ENCODE assay signal across 23 cellular contexts in genomic region chr4:121308328-121308663, GRCh38.
DNase-seq lines count a peak whose midpoint lies in the region; ATAC-seq, FAIRE-seq and TF ChIP-seq lines count a peak whose summit lies in the region.
"Had no signal": no experiment of that assay in that cellular context is flagged by ENCODE, and none has a peak within 500 bp of the region (broad histone marks: within the 10 kb centered on the region; RNA-seq: fewer than 3 reads in every experiment).

No MANE protein-coding gene starts in this region.

- DNase-seq in HepG2 (ENCODE audit: low spot score) (no peak), right lobe of liver (no peak), OCI-M1 (lab: John Stamatoyannopoulos, UW) (peak; percentile 27), fibroblast of villous mesenchyme (ENCODE audit: low read depth) (peak; percentile 3), AML-193 (lab: John Stamatoyannopoulos, UW) (no peak), thyroid gland (no peak), type B pancreatic cell (ENCODE audit: extremely low spot score, unreplicated experiment) (no peak), mesenteric fat pad (ENCODE audit: low spot score) (no peak)
- DNase-seq: activated T-cell treated with anti-CD3 and anti-CD28 coated beads, Interleukin-2, amount 50 U/mL, for 1 hour; DMS 273 treated with DMSO at 0.1 percent for 48 hours; dorsolateral prefrontal cortex; gastrocnemius medialis; kidney; NCI-H1694; nucleus accumbens; SIG-M5; spleen had no signal

- H3K36me3 Mint-ChIP-seq in type B pancreatic cell = no peaks in the 10 kb centered on the region
- H3K36me3 Mint-ChIP-seq: activated CD4-positive, alpha-beta memory T cell treated with anti-CD3 and anti-CD28 coated beads for 36 hours had no signal

- no peak overlapping the region for H3K4me2 ChIP-seq in HepG2 (ENCODE audit: low read depth, low read length)

- no peak overlapping the region for H2AFZ ChIP-seq in HepG2 (ENCODE audit: low read length)

- no peak for FAIRE-seq in HepG2 (lab: Jason Lieb, UNC)
- FAIRE-seq: HTR-8/SVneo, kidney, urothelium cell line had no signal

- H3K36me3 ChIP-seq in HepG2 (replicated peaks in 1 of 2; ENCODE audit: control insufficient read depth in 1 of 2, insufficient read depth in 2 of 2, low read length in 2 of 2) = no peaks in the 10 kb centered on the region
- H3K36me3 ChIP-seq in right lobe of liver = no peaks in the 10 kb centered on the region
- no peaks in the 10 kb centered on the region for H3K36me3 ChIP-seq in thyroid gland
- H3K36me3 ChIP-seq: gastrocnemius medialis, spleen had no signal

- TF ChIP-seq POLR2A in HepG2 (IDR thresholded peaks at IDR 0.05; ENCODE audit: insufficient read depth in 1 of 2, low read depth in 2 of 2, low read length in 2 of 2) (no peak), right lobe of liver (IDR thresholded peaks at IDR 0.05) (no peak), thyroid gland (IDR thresholded peaks at IDR 0.05) (no peak)

- no peak for TF ChIP-seq RAD21 in HepG2 (CRISPR knock-in tag; IDR thresholded peaks at IDR 0.05)

- BruUV-seq in HepG2 (replicated peaks; lab: Mats Ljungman, UMichigan) = no TSS peak

- intact Hi-C loops in HepG2 (cut with micrococcal nuclease; ENCODE audit: unreplicated experiment) (loop anchor here (5.0 kb wide), 1 partner anchor 116 kb away; no protein-coding TSS in a partner anchor), right lobe of liver (cut with DNase I) (no loop called here), thyroid gland (cut with DNase I) (no loop called here)

- no peaks in the 10 kb centered on the region for H3K4me1 ChIP-seq in HepG2 (ENCODE audit: insufficient read depth, low read length)
- no peaks in the 10 kb centered on the region for H3K4me1 ChIP-seq in right lobe of liver
- H3K4me1 ChIP-seq in thyroid gland = no peaks in the 10 kb centered on the region
- H3K4me1 ChIP-seq: gastrocnemius medialis had no signal

- H3K4me3 ChIP-seq in HepG2 (replicated peaks in 1 of 3; ENCODE audit: insufficient read depth in 1 of 3, low read depth in 2 of 3, low read length in 3 of 3) (no peak overlapping the region), right lobe of liver (no peak overlapping the region), fibroblast of villous mesenchyme (ENCODE audit: low read depth, low read length) (no peak overlapping the region), thyroid gland (replicated peaks in 1 of 3) (no peak overlapping the region)
- H3K4me3 ChIP-seq: dorsolateral prefrontal cortex, gastrocnemius medialis, lung, spleen had no signal

- TF ChIP-seq CTCF in HepG2 (CRISPR knock-in tag; IDR thresholded peaks at IDR 0.05) = no peak
- no peak for TF ChIP-seq CTCF in right lobe of liver (IDR thresholded peaks at IDR 0.05)
- no peak for TF ChIP-seq CTCF in fibroblast of villous mesenchyme (IDR thresholded peaks at IDR 0.05; ENCODE audit: insufficient read depth, low read depth, low read length)
- no peak for TF ChIP-seq CTCF in thyroid gland (IDR thresholded peaks at IDR 0.05)
- TF ChIP-seq CTCF in type B pancreatic cell (conservative IDR thresholded peaks at IDR 0.05) = no peak

- peaks cover 4% of the 10 kb centered on the region for H3K27me3 Mint-ChIP-seq in type B pancreatic cell
- H3K27me3 Mint-ChIP-seq: activated CD4-positive, alpha-beta memory T cell treated with anti-CD3 and anti-CD28 coated beads for 36 hours; central memory CD8-positive, alpha-beta T cell had no signal

- H3K27ac Mint-ChIP-seq in type B pancreatic cell = no peak overlapping the region

- TF ChIP-seq EP300 in HepG2 (IDR thresholded peaks at IDR 0.05; ENCODE audit: low read depth in 2 of 2, low read length in 2 of 2) (no peak), HepG2 (CRISPR knock-in tag; IDR thresholded peaks at IDR 0.05; ENCODE audit: borderline replicate concordance) (no peak)

- no peak overlapping the region for H3K9ac ChIP-seq in HepG2 (ENCODE audit: insufficient read depth, low read depth, low read length)

- H3K27me3 ChIP-seq in HepG2 (ENCODE audit: control insufficient read depth in 1 of 2, insufficient read depth in 2 of 2, low read length in 2 of 2) (no peaks in the 10 kb centered on the region), right lobe of liver (no peaks in the 10 kb centered on the region), thyroid gland (no peaks in the 10 kb centered on the region)
- H3K27me3 ChIP-seq: dorsolateral prefrontal cortex, gastrocnemius medialis, spleen had no signal

- in situ Hi-C loops in HepG2 (cut with HindIII; ENCODE audit: extremely low pct_ligation_motif_present, low pct_unique_long_range_greater_than_20kb) = no loop called here

- H3K79me2 ChIP-seq in HepG2 (ENCODE audit: insufficient read depth, low read length) = no peaks in the 10 kb centered on the region

- CTCF ChIA-PET in HepG2 (lab: Yijun Ruan, JAX; ENCODE audit: low intra/inter-chr PET ratio, low total read pairs) = interaction anchor here (1.3 kb wide), 1 partner anchor 31 kb away, joined by 5 read pairs; no protein-coding TSS in a partner anchor

- H3K9me3 ChIP-seq in HepG2 (ENCODE audit: low read length) = no peaks in the 10 kb centered on the region
- no peaks in the 10 kb centered on the region for H3K9me3 ChIP-seq in right lobe of liver
- H3K9me3 ChIP-seq in thyroid gland = no peaks in the 10 kb centered on the region
- H3K9me3 ChIP-seq: gastrocnemius medialis, spleen had no signal

- H3K9me3 Mint-ChIP-seq in type B pancreatic cell = no peaks in the 10 kb centered on the region
- H3K9me3 Mint-ChIP-seq: activated CD4-positive, alpha-beta memory T cell treated with anti-CD3 and anti-CD28 coated beads for 36 hours; central memory CD8-positive, alpha-beta T cell had no signal

- no peak overlapping the region for H3K4me3 Mint-ChIP-seq in type B pancreatic cell
- H3K4me3 Mint-ChIP-seq: central memory CD8-positive, alpha-beta T cell had no signal

- 8% methylated on average over 1 of the region's 1 CpG for WGBS in HepG2 (ENCODE audit: low lambda C conversion rate)
- 15% methylated on average over 1 of the region's 1 CpG for WGBS in right lobe of liver (ENCODE audit: insufficient coverage, low coverage, low lambda C conversion rate, missing lambda C conversion rate)
- WGBS in thyroid gland, 2 donors = 78% methylated on average over 1 of the region's 1 CpG

- no peaks in the 10 kb centered on the region for H3K4me1 Mint-ChIP-seq in type B pancreatic cell (ENCODE audit: unreplicated experiment)

- no peak overlapping the region for H3K27ac ChIP-seq in HepG2 (ENCODE audit: extremely low read length, insufficient read depth, low read length)
- no peak overlapping the region for H3K27ac ChIP-seq in right lobe of liver
- no peak overlapping the region for H3K27ac ChIP-seq in thyroid gland
- H3K27ac ChIP-seq: C4-2B, dorsolateral prefrontal cortex, gastrocnemius medialis had no signal

- POLR2A ChIA-PET in HepG2 (lab: Yijun Ruan, JAX) = no interaction called here

- ATAC-seq in HepG2 = no peak
- ATAC-seq in right lobe of liver = no peak
- ATAC-seq: gastrocnemius medialis had no signal

- H4K20me1 ChIP-seq in HepG2 (ENCODE audit: insufficient read depth, low read length) = no peaks in the 10 kb centered on the region

TF ChIP-seq in HepG2, 621 proteins besides CTCF, POLR2A, EP300 and RAD21:
- TF ChIP-seq, protein P1, sequence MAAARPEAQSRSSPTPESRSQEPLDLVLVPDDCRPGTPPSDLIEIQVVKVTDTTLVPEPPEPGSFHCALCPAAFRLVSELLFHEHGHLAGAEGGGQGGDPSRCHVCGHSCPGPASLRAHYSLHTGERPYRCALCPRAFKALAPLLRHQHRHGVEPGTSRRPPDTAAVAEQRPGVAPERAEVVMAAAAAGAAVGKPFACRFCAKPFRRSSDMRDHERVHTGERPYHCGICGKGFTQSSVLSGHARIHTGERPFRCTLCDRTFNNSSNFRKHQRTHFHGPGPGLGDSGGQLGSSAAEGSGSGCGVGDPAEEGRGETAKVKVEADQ (CRISPR knock-in tag; IDR thresholded peaks at IDR 0.05; ENCODE audit: borderline replicate concordance) = no peak
- peak; percentile 54 for TF ChIP-seq NFE2L2 (IDR thresholded peaks at IDR 0.05; ENCODE audit: low read length)

Comparison
In these comparisons a context has a peak if more than half of its experiments do, and no peak if none do; other contexts are left out.
1. DNase-seq: peak in OCI-M1 (single experiment) and fibroblast of villous mesenchyme (single experiment); none in HepG2 (single experiment), right lobe of liver (0 of 3), AML-193 (0 of 2), thyroid gland (0 of 2), type B pancreatic cell (single experiment) and mesenteric fat pad (single experiment).